12 cellular contexts compared by ENCODE assay signal in the genomic region with DNA sequence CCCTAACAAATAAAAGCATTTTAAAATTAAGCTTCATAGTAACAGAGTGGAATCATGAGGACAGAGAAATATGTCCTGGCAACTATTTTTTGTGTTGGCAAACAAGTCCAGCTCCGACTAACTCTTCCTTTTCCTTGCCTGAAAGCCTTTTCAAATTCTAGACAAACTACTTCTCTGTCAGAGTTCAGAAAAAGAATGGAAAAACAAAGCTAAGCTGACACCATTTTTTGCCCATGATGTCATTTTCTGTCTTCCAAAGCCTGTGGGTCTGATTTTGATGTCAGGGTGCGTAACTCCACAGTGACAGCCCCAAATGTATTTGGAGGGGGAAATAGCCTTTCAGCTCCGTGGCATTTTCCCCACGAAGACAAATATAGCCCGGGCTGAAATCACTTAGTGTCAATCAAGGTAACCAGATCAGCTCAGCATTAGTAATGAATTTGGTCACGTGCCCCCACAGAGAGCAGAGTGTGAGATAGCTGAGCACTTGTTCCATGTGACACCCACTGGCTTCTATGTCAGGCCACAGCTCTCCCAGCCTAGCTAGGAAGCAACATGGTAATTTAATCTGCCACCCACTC.
DNase-seq lines count a peak whose midpoint lies in the region; ATAC-seq, FAIRE-seq and TF ChIP-seq lines count a peak whose summit lies in the region.
"Had no signal": no experiment of that assay in that cellular context is flagged by ENCODE, and none has a peak within 500 bp of the region (broad histone marks: within the 10 kb centered on the region; RNA-seq: fewer than 3 reads in every experiment).

No MANE protein-coding gene starts in this region.

- DNase-seq in NCI-H146 (lab: John Stamatoyannopoulos, UW) (peak; percentile 63), NCI-H146 treated with DMSO at 0.1 percent for 48 hours (lab: John Stamatoyannopoulos, UW; ENCODE audit: unreplicated experiment) (no peak), right atrium auricular region (ENCODE audit: low spot score) (no peak), D721Med (ENCODE audit: insufficient read length, low spot score) (no peak)
- DNase-seq: ACHN, erythroblast had no signal

- peak overlapping the region; percentile 63 for H3K27ac ChIP-seq in VCaP
- peak overlapping the region; percentile 46 to 70 for H3K27ac ChIP-seq in right atrium auricular region
- peak overlapping the region; percentile 61 for H3K27ac ChIP-seq in subcutaneous abdominal adipose tissue (ENCODE audit: low read depth, low read length)
- H3K27ac ChIP-seq: SJSA1 had no signal

- FAIRE-seq in D721Med (lab: Jason Lieb, UNC) = no peak
- FAIRE-seq: H54 had no signal

- no peak overlapping the region for H3K4me3 ChIP-seq in right atrium auricular region
- peak overlapping the region in 1 of 5 donors; percentile 9 for H3K4me3 ChIP-seq in subcutaneous abdominal adipose tissue (ENCODE audit: low read depth in 1 of 5, low read length in 5 of 5)
- H3K4me3 ChIP-seq: SJSA1 had no signal

- H3K36me3 ChIP-seq in right atrium auricular region = no peaks in the 10 kb centered on the region
- no peaks in the 10 kb centered on the region for H3K36me3 ChIP-seq in subcutaneous abdominal adipose tissue (ENCODE audit: control insufficient read depth in 5 of 5, insufficient read depth in 5 of 5, low read length in 5 of 5)
- H3K36me3 ChIP-seq: SJSA1 had no signal

- no peaks in the 10 kb centered on the region for H3K27me3 ChIP-seq in right atrium auricular region
- peaks cover 0 to 2% (median 0%) of the 10 kb centered on the region in 5 donors for H3K27me3 ChIP-seq in subcutaneous abdominal adipose tissue (ENCODE audit: control insufficient read depth in 5 of 5, insufficient read depth in 4 of 5, low read length in 5 of 5)
- H3K27me3 ChIP-seq: SJSA1 had no signal

- H3K4me1 ChIP-seq in right atrium auricular region (peaks cover 0 to 30% of the 10 kb centered on the region in 2 donors), subcutaneous abdominal adipose tissue (ENCODE audit: control insufficient read depth in 5 of 5, insufficient read depth in 5 of 5, low read length in 5 of 5) (peaks cover 0 to 19% (median 14%) of the 10 kb centered on the region in 5 donors)

- H3K9me3 ChIP-seq in right atrium auricular region (no peaks in the 10 kb centered on the region), subcutaneous abdominal adipose tissue (ENCODE audit: control insufficient read depth in 5 of 5, low read length in 5 of 5) (no peaks in the 10 kb centered on the region)
- H3K9me3 ChIP-seq: SJSA1 had no signal

- TF ChIP-seq CTCF in VCaP (conservative IDR thresholded peaks at IDR 0.05) (no peak), right atrium auricular region (IDR thresholded peaks at IDR 0.05) (no peak), D721Med (IDR thresholded peaks at IDR 0.05; ENCODE audit: insufficient read depth, missing control alignments) (no peak)

- H3K9ac ChIP-seq in subcutaneous abdominal adipose tissue (ENCODE audit: low read length in 5 of 5) = peak overlapping the region in 1 of 5 donors; percentile 15

- ATAC-seq in GM21786 (IDR thresholded peaks at IDR 0.05; ENCODE audit: unreplicated experiment) (no peak), HG02938 (IDR thresholded peaks at IDR 0.05; ENCODE audit: unreplicated experiment) (no peak)
